In genomic region chr14:67883717-67884116, GRCh38 we compare ENCODE assay signal across 9 cellular contexts.
DNase-seq lines count a peak whose midpoint lies in the region; ATAC-seq and TF ChIP-seq lines count a peak whose summit lies in the region.
"Had no signal": no experiment of that assay in that cellular context is flagged by ENCODE, and none has a peak within 500 bp of the region (broad histone marks: within the 10 kb centered on the region; RNA-seq: fewer than 3 reads in every experiment).

No MANE protein-coding gene starts in this region.

- intact Hi-C loops in lower lobe of right lung (cut with DNase I): no loop called here

- H3K27ac ChIP-seq in lower lobe of right lung: no peak overlapping the region
- H3K27ac ChIP-seq: left lung had no signal

- H3K4me1 ChIP-seq in lower lobe of right lung: peaks cover 7% of the 10 kb centered on the region
- H3K4me1 ChIP-seq: left lung had no signal

- H3K27ac Mint-ChIP-seq in activated T-cell treated with anti-CD3 and anti-CD28 coated beads, Interleukin-2, amount 50 U/mL, for 72 hours: no peak overlapping the region

- peaks cover 0 to 1% of the 10 kb centered on the region in 2 donors for H3K36me3 Mint-ChIP-seq in activated T-cell treated with anti-CD3 and anti-CD28 coated beads, Interleukin-2, amount 50 U/mL, for 72 hours (ENCODE audit: insufficient read depth in 2 of 2)

- H3K4me1 Mint-ChIP-seq in activated T-cell treated with anti-CD3 and anti-CD28 coated beads, Interleukin-2, amount 50 U/mL, for 72 hours (ENCODE audit: low read depth): peaks cover 14% of the 10 kb centered on the region

- TF ChIP-seq CTCF in lower lobe of right lung (IDR thresholded peaks at IDR 0.05): peak; percentile 24

- ATAC-seq in lower lobe of right lung: no peak
- ATAC-seq in activated T-cell treated with anti-CD3 and anti-CD28 coated beads, Interleukin-2, amount 50 U/mL, for 72 hours (replicated peaks in 1 of 2): no peak
- ATAC-seq in GM21786 (IDR thresholded peaks at IDR 0.05; ENCODE audit: unreplicated experiment): no peak

- H3K4me3 Mint-ChIP-seq in activated T-cell treated with anti-CD3 and anti-CD28 coated beads, Interleukin-2, amount 50 U/mL, for 72 hours: no peak overlapping the region

- H3K27me3 ChIP-seq in lower lobe of right lung (ENCODE audit: low read depth): no peaks in the 10 kb centered on the region
- H3K27me3 ChIP-seq: left lung had no signal

- H3K4me3 ChIP-seq in lower lobe of right lung: no peak overlapping the region
- H3K4me3 ChIP-seq: left lung had no signal

- DNase-seq in AG20443 (ENCODE audit: low spot score) (peak; percentile 31), HT1080 (ENCODE audit: low read depth) (peak; percentile 6), astrocyte of the hippocampus (ENCODE audit: low read depth, low spot score) (peak; percentile 7), lower lobe of right lung (no peak), MV-4-11 (lab: John Stamatoyannopoulos, UW) (no peak)
- DNase-seq in stimulated activated CD4-positive, alpha-beta T cell treated with anti-CD3 and anti-CD28 coated beads, Interleukin-4, amount 100 ng/mL, for 4 hours: no peak
- no peak for DNase-seq in activated T-cell treated with anti-CD3 and anti-CD28 coated beads, Interleukin-2, amount 50 U/mL, for 72 hours
- DNase-seq: left lung had no signal

- no peaks in the 10 kb centered on the region for H3K9me3 ChIP-seq in lower lobe of right lung
- H3K9me3 ChIP-seq: left lung had no signal

- no peaks in the 10 kb centered on the region for H3K36me3 ChIP-seq in lower lobe of right lung
- H3K36me3 ChIP-seq: left lung had no signal

- H3K9me3 Mint-ChIP-seq in activated T-cell treated with anti-CD3 and anti-CD28 coated beads, Interleukin-2, amount 50 U/mL, for 72 hours: no peaks in the 10 kb centered on the region

- no peaks in the 10 kb centered on the region for H3K27me3 Mint-ChIP-seq in activated T-cell treated with anti-CD3 and anti-CD28 coated beads, Interleukin-2, amount 50 U/mL, for 72 hours (ENCODE audit: low read depth)

Comparison
In these comparisons a context has a peak if more than half of its experiments do, and no peak if none do; other contexts are left out.
1. DNase-seq: peak in AG20443 (single experiment), HT1080 (single experiment) and astrocyte of the hippocampus (single experiment); none in lower lobe of right lung (single experiment), stimulated activated CD4-positive, alpha-beta T cell treated with anti-CD3 and anti-CD28 coated beads, Interleukin-4, amount 100 ng/mL, for 4 hours (0 of 2), activated T-cell treated with anti-CD3 and anti-CD28 coated beads, Interleukin-2, amount 50 U/mL, for 72 hours (0 of 2) and MV-4-11 (single experiment).